In genomic region chr21:16535100-16535418, GRCh38 we compare ENCODE assay signal across 9 cellular contexts.
DNase-seq lines count a peak whose midpoint lies in the region; ATAC-seq and TF ChIP-seq lines count a peak whose summit lies in the region.
"Had no signal": no experiment of that assay in that cellular context is flagged by ENCODE, and none has a peak within 500 bp of the region (broad histone marks: within the 10 kb centered on the region; RNA-seq: fewer than 3 reads in every experiment).

No MANE protein-coding gene starts in this region.

- no peaks in the 10 kb centered on the region for H3K27me3 ChIP-seq in IMR-90 (ENCODE audit: control insufficient read depth, insufficient read depth, low read length)
- H3K27me3 ChIP-seq in body of pancreas, result no peaks in the 10 kb centered on the region

- peak overlapping the region; percentile 72 for H2AFZ ChIP-seq in IMR-90 (replicated peaks; ENCODE audit: low read length, poor library complexity)

- no peak overlapping the region for H3K4me3 Mint-ChIP-seq in type B pancreatic cell
- H3K4me3 Mint-ChIP-seq: natural killer cell treated with Interleukin-12 subunit alpha and Interleukin-12 subunit beta and Interleukin-15 and Interleukin-18, amount 100 ng/mL, for 72 hours had no signal

- 0 out of 2 replicates have a peak, but pooled peaks cover 3% of the 10 kb centered on the region for H3K9me1 ChIP-seq in IMR-90 (ENCODE audit: insufficient read depth, low read length)

- no peak overlapping the region for H3K27ac Mint-ChIP-seq in type B pancreatic cell
- H3K27ac Mint-ChIP-seq in activated naive CD4-positive, alpha-beta T cell treated with anti-CD3 and anti-CD28 coated beads, Interleukin-2, amount 50 U/mL, for 72 hours, result no peak overlapping the region
- H3K27ac Mint-ChIP-seq: natural killer cell treated with Interleukin-12 subunit alpha and Interleukin-12 subunit beta and Interleukin-15 and Interleukin-18, amount 100 ng/mL, for 72 hours had no signal

- H3K18ac ChIP-seq in IMR-90 (ENCODE audit: low read depth, low read length), result no peak overlapping the region

- H4K5ac ChIP-seq in IMR-90 (ENCODE audit: low read depth, low read length), result peak overlapping the region; percentile 3; the same call in 1 of the 2 replicates

- H3K4me3 ChIP-seq in IMR-90 (ENCODE audit: insufficient read depth, low read depth, low read length) (no peak overlapping the region), body of pancreas (no peak overlapping the region)

- H3K56ac ChIP-seq in IMR-90 (ENCODE audit: extremely low read depth, insufficient read depth, low read length), result no peak overlapping the region

- H2AK9ac ChIP-seq in IMR-90 (replicated peaks; ENCODE audit: low read depth, low read length, poor library complexity), result no peak overlapping the region

- peak overlapping the region; percentile 77; the same call in 1 of the 2 replicates for H2BK20ac ChIP-seq in IMR-90 (ENCODE audit: low read depth, low read length)

- H3K27ac ChIP-seq in IMR-90 (ENCODE audit: insufficient read depth, low read length) (no peak overlapping the region), body of pancreas (peak overlapping the region in 3 of 4 donors; percentile 33 to 67 (median 67)), temporal lobe (ENCODE audit: low read depth, low read length) (peak overlapping the region; percentile 72)

- H2BK5ac ChIP-seq in IMR-90 (ENCODE audit: low read depth, low read length, poor library complexity, severe bottlenecking), result no peak overlapping the region

- in situ Hi-C loops in IMR-90 (cut with MboI; ENCODE audit: low sequenced_read_pairs), result no loop called here

- H4K20me1 ChIP-seq in IMR-90 (ENCODE audit: insufficient read depth, low read length), result no peaks in the 10 kb centered on the region

- H3K4me1 Mint-ChIP-seq in type B pancreatic cell (ENCODE audit: unreplicated experiment), result peaks cover 14% of the 10 kb centered on the region

- TF ChIP-seq RAD21 in IMR-90 (IDR thresholded peaks at IDR 0.05; ENCODE audit: low read length), result no peak

- H3K79me1 ChIP-seq in IMR-90 (ENCODE audit: low read depth in 1 of 2, low read length in 2 of 2), result no peaks in the 10 kb centered on the region

- H3K4ac ChIP-seq in IMR-90 (ENCODE audit: low read depth, low read length), result peak overlapping the region; percentile 25; the same call in 1 of the 2 replicates

- no peaks in the 10 kb centered on the region for H3K27me3 Mint-ChIP-seq in type B pancreatic cell
- H3K27me3 Mint-ChIP-seq: natural killer cell treated with Interleukin-12 subunit alpha and Interleukin-12 subunit beta and Interleukin-15 and Interleukin-18, amount 100 ng/mL, for 72 hours had no signal

- H3K4me2 ChIP-seq in IMR-90 (ENCODE audit: low read depth, low read length), result peak overlapping the region; percentile 27

- H3K9me3 ChIP-seq in IMR-90 (ENCODE audit: control insufficient read depth, insufficient read depth, low read length) (no peaks in the 10 kb centered on the region), body of pancreas (no peaks in the 10 kb centered on the region)

- TF ChIP-seq POLR2A in IMR-90 (IDR thresholded peaks at IDR 0.05; ENCODE audit: low read depth, low read length) (no peak), body of pancreas (IDR thresholded peaks at IDR 0.05) (peak in 2 of 3 donors; percentile 59 to 68)

- BruUV-seq in IMR-90 (replicated peaks; lab: Mats Ljungman, UMichigan), result no TSS peak

- peaks cover 5% of the 10 kb centered on the region for H3K9me3 Mint-ChIP-seq in type B pancreatic cell
- peaks cover 4 to 13% of the 10 kb centered on the region in 2 donors for H3K9me3 Mint-ChIP-seq in activated naive CD4-positive, alpha-beta T cell treated with anti-CD3 and anti-CD28 coated beads, Interleukin-2, amount 50 U/mL, for 72 hours

- no peaks in the 10 kb centered on the region for H3K36me3 ChIP-seq in IMR-90 (ENCODE audit: control insufficient read depth, insufficient read depth, low read length)
- no peaks in the 10 kb centered on the region for H3K36me3 ChIP-seq in body of pancreas (replicated peaks in 1 of 2; ENCODE audit: insufficient read depth in 1 of 2, low read depth in 2 of 2)

- dilution Hi-C loops in IMR-90 (cut with HindIII; ENCODE audit: low sequenced_read_pairs, unreplicated experiment), result no loop called here

- intact Hi-C loops in IMR-90 (cut with micrococcal nuclease), result loop anchor here (5.0 kb wide), 1 partner anchor 37 kb away; no protein-coding TSS in a partner anchor
- intact Hi-C loops in body of pancreas (cut with DNase I), result no loop called here

- H3K36me3 Mint-ChIP-seq in type B pancreatic cell, result no peaks in the 10 kb centered on the region
- H3K36me3 Mint-ChIP-seq in activated naive CD4-positive, alpha-beta T cell treated with anti-CD3 and anti-CD28 coated beads, Interleukin-2, amount 50 U/mL, for 72 hours, result no peaks in the 10 kb centered on the region

- WGBS in IMR-90 (ENCODE audit: extremely low coverage in 2 of 2, insufficient read length in 1 of 2), 2 experiments, result no CpG with 5 or more reads among the region's 6 CpGs
- 11 to 16% methylated on average over 6 of the region's 6 CpGs for WGBS in body of pancreas, 2 donors

- H4K8ac ChIP-seq in IMR-90 (ENCODE audit: low read depth in 2 of 2, low read length in 2 of 2), result no peak overlapping the region

- no peak overlapping the region for H2AK5ac ChIP-seq in IMR-90 (ENCODE audit: low read depth, low read length)

- peak; percentile 55 for DNase-seq in IMR-90
- peak; percentile 76 to 88 (median 83) for DNase-seq in body of pancreas
- DNase-seq in iris pigment epithelial cell (ENCODE audit: low read depth), result peak; percentile 85
- no peak for DNase-seq in NCI-H82 treated with DMSO at 0.1 percent for 48 hours (lab: John Stamatoyannopoulos, UW; ENCODE audit: unreplicated experiment)
- DNase-seq in type B pancreatic cell (ENCODE audit: extremely low spot score, unreplicated experiment), result no peak
- no peak for DNase-seq in activated naive CD4-positive, alpha-beta T cell treated with anti-CD3 and anti-CD28 coated beads, Interleukin-2, amount 50 U/mL, for 72 hours (ENCODE audit: low spot score in 2 of 2)

- H3K4me1 ChIP-seq in IMR-90 (ENCODE audit: control insufficient read depth, insufficient read depth, low read length) (peaks cover 3% of the 10 kb centered on the region; the same call in 1 of the 2 replicates), body of pancreas (peaks cover 23% of the 10 kb centered on the region)

- TF ChIP-seq CTCF in IMR-90 (conservative IDR thresholded peaks at IDR 0.05; ENCODE audit: low read depth, low read length) (no peak), body of pancreas (IDR thresholded peaks at IDR 0.05) (no peak), type B pancreatic cell (conservative IDR thresholded peaks at IDR 0.05) (no peak)

- no peak overlapping the region for H3K9ac ChIP-seq in IMR-90 (ENCODE audit: low read depth, low read length)

- no peak overlapping the region for H3K23ac ChIP-seq in IMR-90 (ENCODE audit: low read depth, low read length)

- CTCF ChIA-PET in IMR-90 (lab: Yijun Ruan, JAX), result no interaction called here

- H4K91ac ChIP-seq in IMR-90 (ENCODE audit: insufficient read depth, low read depth, low read length), result no peak overlapping the region

- ATAC-seq in IMR-90 (ENCODE audit: low read depth), result peak; percentile 53; the same call in 1 of the 2 replicates
- ATAC-seq in body of pancreas, result peak; percentile 94
- no peak for ATAC-seq in HG03460 (IDR thresholded peaks at IDR 0.05; ENCODE audit: unreplicated experiment)
- ATAC-seq in activated naive CD4-positive, alpha-beta T cell treated with anti-CD3 and anti-CD28 coated beads, Interleukin-2, amount 50 U/mL, for 72 hours, result no peak
- ATAC-seq: natural killer cell treated with Interleukin-12 subunit alpha and Interleukin-12 subunit beta and Interleukin-15 and Interleukin-18, amount 100 ng/mL, for 72 hours had no signal

- POLR2A ChIA-PET in IMR-90 (lab: Charles Lee; ENCODE audit: unreplicated experiment), result no interaction called here

- H3K14ac ChIP-seq in IMR-90 (replicated peaks; ENCODE audit: low read depth, low read length), result no peak overlapping the region

- 0 out of 2 replicates have a peak overlapping the region, but pooled peaks have one; percentile 19 for H2BK120ac ChIP-seq in IMR-90 (ENCODE audit: low read depth, low read length)

- H2BK15ac ChIP-seq in IMR-90 (ENCODE audit: low read depth, low read length), result no peak overlapping the region

TF ChIP-seq in IMR-90, 13 proteins besides CTCF, POLR2A, EP300 and RAD21:
- no peak for TF ChIP-seq MAZ (IDR thresholded peaks at IDR 0.05; ENCODE audit: borderline replicate concordance, low read depth, low read length)
- no peak for TF ChIP-seq CEBPB (IDR thresholded peaks at IDR 0.05; ENCODE audit: low read depth, low read length)
- no peak for TF ChIP-seq MAFK (IDR thresholded peaks at IDR 0.05; ENCODE audit: low read depth, low read length)
- TF ChIP-seq BHLHE40 (IDR thresholded peaks at IDR 0.05; ENCODE audit: low read depth, low read length), result no peak
- TF ChIP-seq NFE2L2 (IDR thresholded peaks at IDR 0.05; ENCODE audit: low read depth, low read length), result no peak
- TF ChIP-seq SMC3 (IDR thresholded peaks at IDR 0.05; ENCODE audit: low read depth, low read length), result no peak
- no peak for TF ChIP-seq RFX5 (IDR thresholded peaks at IDR 0.05; ENCODE audit: low read depth, low read length)
- no peak for TF ChIP-seq USF2 (IDR thresholded peaks at IDR 0.05; ENCODE audit: low read depth, low read length)
- no peak for TF ChIP-seq MXI1 (IDR thresholded peaks at IDR 0.05; ENCODE audit: borderline replicate concordance, low read depth, low read length)
- no peak for TF ChIP-seq FOS (IDR thresholded peaks at IDR 0.05; ENCODE audit: low read depth, low read length)
- no peak for TF ChIP-seq CHD1 (IDR thresholded peaks at IDR 0.05; ENCODE audit: low read depth, low read length)
- TF ChIP-seq RCOR1 (IDR thresholded peaks at IDR 0.05; ENCODE audit: insufficient replicate concordance, low read length), result no peak
- no peak for TF ChIP-seq ELK1 (IDR thresholded peaks at IDR 0.05; ENCODE audit: borderline replicate concordance, low read depth, low read length)

Comparison
In these comparisons a context has a peak if more than half of its experiments do, and no peak if none do; other contexts are left out.
1. ATAC-seq: peak in IMR-90 (single experiment) and body of pancreas (single experiment); none in HG03460 (single experiment) and activated naive CD4-positive, alpha-beta T cell treated with anti-CD3 and anti-CD28 coated beads, Interleukin-2, amount 50 U/mL, for 72 hours (0 of 2).
2. DNase-seq: peak in IMR-90 (single experiment), body of pancreas (4 of 4) and iris pigment epithelial cell (single experiment); none in NCI-H82 treated with DMSO at 0.1 percent for 48 hours (single experiment), type B pancreatic cell (single experiment) and activated naive CD4-positive, alpha-beta T cell treated with anti-CD3 and anti-CD28 coated beads, Interleukin-2, amount 50 U/mL, for 72 hours (0 of 2).